ENCODE assay signal across 1 cellular context in genomic region chr2:197657562-197657961, GRCh38.
TF ChIP-seq lines count a peak whose summit lies in the region.

No MANE protein-coding gene starts in this region.

TF ChIP-seq in H1, 55 proteins besides CTCF, POLR2A, EP300 and RAD21:
- TF ChIP-seq ATF2 (IDR thresholded peaks at IDR 0.05; ENCODE audit: low read length) (no peak), EGR1 (IDR thresholded peaks at IDR 0.05; ENCODE audit: borderline replicate concordance, low read depth, low read length) (no peak), TBP (IDR thresholded peaks at IDR 0.05; ENCODE audit: low read depth, low read length) (no peak)
TF ChIP-seq in H1: peak in this region for 0.
